In genomic region chr5:132498686-132499271, GRCh38 we compare ENCODE assay signal across 10 cellular contexts. TPM values are rescaled to one million over a fixed set of nuclear protein-coding genes. Genes with fewer than 3 reads are reported as not detected.
DNase-seq lines count a peak whose midpoint lies in the region; ATAC-seq and TF ChIP-seq lines count a peak whose summit lies in the region.
"Had no signal": no experiment of that assay in that cellular context is flagged by ENCODE, and none has a peak within 500 bp of the region (broad histone marks: within the 10 kb centered on the region; RNA-seq: fewer than 3 reads in every experiment).

No MANE protein-coding gene starts in this region.

- H3K4me3 ChIP-seq in Loucy (ENCODE audit: low read length, poor library complexity, severe bottlenecking) = no peak overlapping the region
- H3K4me3 ChIP-seq in osteoblast (ENCODE audit: insufficient read depth, low read length) = no peak overlapping the region
- no peak overlapping the region for H3K4me3 ChIP-seq in GM23338
- H3K4me3 ChIP-seq: ovary had no signal

- no peak overlapping the region for H3K27ac Mint-ChIP-seq in GM23338

- H3K4me1 ChIP-seq in Loucy (ENCODE audit: insufficient read depth, low read length, poor library complexity, severe bottlenecking) = peaks cover 49% of the 10 kb centered on the region
- peaks cover 60% of the 10 kb centered on the region for H3K4me1 ChIP-seq in osteoblast (ENCODE audit: insufficient read depth, low read length)
- peaks cover 12% of the 10 kb centered on the region for H3K4me1 ChIP-seq in GM23338 (ENCODE audit: insufficient read depth)

- H3K79me2 ChIP-seq in Loucy (ENCODE audit: insufficient read depth, low read length) (peaks cover 23% of the 10 kb centered on the region; the same call in 1 of the 2 replicates), osteoblast (ENCODE audit: insufficient read depth, low read length) (no peaks in the 10 kb centered on the region), GM23338 (replicated peaks; ENCODE audit: insufficient read depth) (no peaks in the 10 kb centered on the region)

- peak overlapping the region; percentile 98 for H3K27ac ChIP-seq in osteoblast (ENCODE audit: low read depth, low read length)
- no peak overlapping the region for H3K27ac ChIP-seq in GM23338 (ENCODE audit: low read depth)

- H3K36me3 Mint-ChIP-seq in GM23338 (ENCODE audit: low read depth) = no peaks in the 10 kb centered on the region

- no peaks in the 10 kb centered on the region for H3K9me2 ChIP-seq in Loucy (replicated peaks; ENCODE audit: low read depth, low read length)
- H3K9me2 ChIP-seq in GM23338 (ENCODE audit: insufficient read depth) = no peaks in the 10 kb centered on the region; the same call in 1 of the 2 replicates

- peaks cover 8% of the 10 kb centered on the region for H3K4me1 Mint-ChIP-seq in GM23338

- H2AFZ ChIP-seq in Loucy (ENCODE audit: low read length) (no peak overlapping the region), osteoblast (ENCODE audit: low read length) (no peak overlapping the region), GM23338 (no peak overlapping the region)

- H3K9me3 Mint-ChIP-seq in GM23338 = no peaks in the 10 kb centered on the region

- peaks cover 8% of the 10 kb centered on the region for H3K27me3 Mint-ChIP-seq in GM23338 (ENCODE audit: insufficient read depth, low read depth, poor library complexity)

- H3K9me3 ChIP-seq in Loucy (ENCODE audit: insufficient read depth, low read depth, low read length) (no peaks in the 10 kb centered on the region), osteoblast (ENCODE audit: low read depth, low read length) (no peaks in the 10 kb centered on the region)
- H3K9me3 ChIP-seq: ovary had no signal

- no peaks in the 10 kb centered on the region for H3K36me3 ChIP-seq in Loucy (ENCODE audit: insufficient read depth, low read length)
- no peaks in the 10 kb centered on the region for H3K36me3 ChIP-seq in osteoblast (ENCODE audit: insufficient read depth, low read length)
- no peaks in the 10 kb centered on the region for H3K36me3 ChIP-seq in GM23338 (ENCODE audit: insufficient read depth)
- H3K36me3 ChIP-seq: ovary had no signal

- H3K27me3 ChIP-seq in Loucy (ENCODE audit: insufficient read depth, low read length, poor library complexity, severe bottlenecking) (no peaks in the 10 kb centered on the region), osteoblast (ENCODE audit: insufficient read depth, low read length) (no peaks in the 10 kb centered on the region), GM23338 (ENCODE audit: insufficient read depth) (peaks cover 4% of the 10 kb centered on the region; the same call in 1 of the 2 replicates)
- H3K27me3 ChIP-seq: ovary had no signal

- no peak for ATAC-seq in GM23338
- ATAC-seq in left lobe of liver = no peak

- H4K20me1 ChIP-seq in Loucy (ENCODE audit: insufficient read depth, low read length, poor library complexity, severe bottlenecking) (no peaks in the 10 kb centered on the region), osteoblast (ENCODE audit: insufficient read depth, low read length) (no peaks in the 10 kb centered on the region), GM23338 (replicated peaks; ENCODE audit: insufficient read depth) (no peaks in the 10 kb centered on the region)

- peak overlapping the region; percentile 96 for H3K9ac ChIP-seq in Loucy (ENCODE audit: low read depth, low read length, poor library complexity, severe bottlenecking)

- no peak overlapping the region for H3K4me3 Mint-ChIP-seq in GM23338

- H3F3A ChIP-seq in Loucy (ENCODE audit: low read depth) (no peaks in the 10 kb centered on the region), GM23338 (replicated peaks; ENCODE audit: low read depth) (peaks cover 5% of the 10 kb centered on the region; the same call in 1 of the 2 replicates)

- DNase-seq in AG08396 (ENCODE audit: low spot score) (peak; percentile 3), ecto neural progenitor cell (ENCODE audit: low spot score) (peak; percentile 11), osteoblast (ENCODE audit: insufficient read length, low spot score, missing footprints) (no peak), GM23338 (ENCODE audit: low spot score) (no peak), left lobe of liver (ENCODE audit: low spot score) (no peak), NCI-H510A treated with DMSO at 0.1 percent for 48 hours (lab: John Stamatoyannopoulos, UW) (no peak), activated T-cell treated with anti-CD3 and anti-CD28 coated beads for 4 hours (no peak)
- DNase-seq: NCI-H146 had no signal

- H3K4me2 ChIP-seq in Loucy (ENCODE audit: low read depth, low read length, poor library complexity, severe bottlenecking) = no peak overlapping the region
- peak overlapping the region; percentile 19 for H3K4me2 ChIP-seq in osteoblast (ENCODE audit: insufficient read depth, low read length)
- no peak overlapping the region for H3K4me2 ChIP-seq in GM23338

- no peak for TF ChIP-seq CTCF in Loucy (conservative IDR thresholded peaks at IDR 0.05; ENCODE audit: low read length)
- TF ChIP-seq CTCF in osteoblast (IDR thresholded peaks at IDR 0.05; ENCODE audit: extremely low read depth, low read depth, low read length) = no peak
- no peak for TF ChIP-seq CTCF in GM23338 (conservative IDR thresholded peaks at IDR 0.05; ENCODE audit: low read depth in 2 of 2)

TF ChIP-seq in GM23338, 12 proteins besides CTCF, POLR2A, EP300 and RAD21:
- TF ChIP-seq NANOG (IDR thresholded peaks at IDR 0.05; ENCODE audit: borderline replicate concordance) (no peak), STAT1 (IDR thresholded peaks at IDR 0.05; ENCODE audit: unreplicated experiment) (no peak), JUNB (IDR thresholded peaks at IDR 0.05; ENCODE audit: unreplicated experiment) (no peak), EZH2 (IDR thresholded peaks at IDR 0.05; ENCODE audit: low read depth, unreplicated experiment) (no peak), POLR2AphosphoS5 (IDR thresholded peaks at IDR 0.05; ENCODE audit: low read depth) (no peak)
TF ChIP-seq in GM23338: peak in this region for 0.

RNA-seq across cellular contexts. Expression of gene IRF1, which starts 8.2 kb away (rescaled TPM):
- total RNA-seq in osteoblast (19.7 and 22.1 TPM in 2 replicates), left lobe of liver (24.8 TPM)
- total RNA-seq in GM23338 (2014; rRNA removed; shearing (Covaris generic)) = 6.4 and 6.9 TPM in 2 replicates
- 8.6 and 9.1 TPM in 2 replicates for polyA plus RNA-seq in GM23338 (2016; fragmentation: Nextera tagmentation; extraction: Ambion mirVana)

RNA-seq across cellular contexts. Expression of gene IL5, which starts 44.5 kb away (rescaled TPM):
- total RNA-seq in osteoblast (not detected in 2 replicates), left lobe of liver (not detected)
- not detected in 2 replicates for total RNA-seq in GM23338 (2014; rRNA removed; shearing (Covaris generic))
- not detected in 2 replicates for polyA plus RNA-seq in GM23338 (2016; fragmentation: Nextera tagmentation; extraction: Ambion mirVana)
- total RNA-seq: ovary had no signal
- polyA plus RNA-seq: ovary had no signal

RNA-seq across cellular contexts. Expression of gene RAD50, which starts 58.0 kb away (rescaled TPM):
- total RNA-seq in osteoblast = 39.4 and 47.7 TPM in 2 replicates
- 27.0 and 40.6 TPM in 2 replicates for total RNA-seq in GM23338 (2014; rRNA removed; shearing (Covaris generic))
- polyA plus RNA-seq in GM23338 (2016; fragmentation: Nextera tagmentation; extraction: Ambion mirVana) = 35.5 and 52.2 TPM in 2 replicates
- total RNA-seq in left lobe of liver = 14.5 TPM

Comparison
In these comparisons a context has a peak if more than half of its experiments do, and no peak if none do; other contexts are left out.
1. DNase-seq: peak in AG08396 (single experiment) and ecto neural progenitor cell (single experiment); none in osteoblast (single experiment), GM23338 (single experiment), left lobe of liver (single experiment), NCI-H510A treated with DMSO at 0.1 percent for 48 hours (single experiment) and activated T-cell treated with anti-CD3 and anti-CD28 coated beads for 4 hours (single experiment).